Comparison of ENCODE assay signal across 8 cellular contexts in the genomic region with DNA sequence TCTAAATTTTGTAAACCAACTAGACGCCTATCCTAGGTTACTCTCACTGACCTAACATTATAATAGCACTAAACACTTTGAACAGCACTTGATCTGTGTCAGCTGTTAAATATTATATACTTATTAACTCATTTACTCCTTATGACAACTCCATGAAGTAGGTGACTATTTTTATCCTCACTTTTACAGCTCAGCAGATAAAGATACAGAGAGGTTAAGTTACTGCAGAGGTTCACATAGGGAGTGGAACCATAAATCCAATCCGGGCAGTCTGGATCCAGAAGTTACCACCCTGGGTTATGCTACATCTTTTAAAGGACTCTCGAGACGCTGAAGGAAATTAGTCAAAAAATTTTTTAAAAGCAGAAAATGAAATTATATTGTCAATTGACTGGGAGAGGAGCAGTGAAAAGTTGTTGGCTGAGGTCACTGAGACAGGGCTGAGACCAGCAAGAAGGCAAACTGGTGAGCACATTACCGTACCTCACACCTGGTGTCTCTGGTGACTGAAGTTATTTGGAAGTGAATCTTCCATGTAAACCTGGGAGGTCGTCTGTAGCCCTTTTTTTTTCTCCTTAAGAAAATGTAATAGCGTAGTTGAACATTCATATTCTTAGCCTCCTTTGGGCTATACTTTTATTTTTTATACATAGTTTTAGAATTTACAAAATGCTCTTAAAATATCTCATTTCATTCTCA. TPM values are rescaled to one million over a fixed set of nuclear protein-coding genes. Genes with fewer than 3 reads are reported as not detected.
DNase-seq lines count a peak whose midpoint lies in the region; ATAC-seq and TF ChIP-seq lines count a peak whose summit lies in the region.

No MANE protein-coding gene starts in this region.

- peaks cover 5% of the 10 kb centered on the region for H3K36me3 Mint-ChIP-seq in T-cell

- H3K4me3 Mint-ChIP-seq in T-cell = peak overlapping the region; percentile 87 to 93 (median 88)

- no peaks in the 10 kb centered on the region for H3K9me3 Mint-ChIP-seq in T-cell

- H3K4me3 ChIP-seq in H7 (ENCODE audit: insufficient read depth, low read depth, low read length) (peak overlapping the region; percentile 97), fibroblast of the aortic adventitia (ENCODE audit: low read depth, low read length) (peak overlapping the region; percentile 74), sigmoid colon (peak overlapping the region; percentile 76 to 94 (median 87))

- intact Hi-C loops in sigmoid colon (cut with DNase I) = loop anchor here (5.0 kb wide), 1 partner anchor 659 kb away; no protein-coding TSS in a partner anchor

- WGBS in sigmoid colon, 2 donors = 19 to 32% methylated on average over 7 of the region's 7 CpGs

- CTCF ChIA-PET in T-cell (lab: Charles Lee) = interaction anchor here (0.5 to 1.0 kb wide), 3 partner anchors 25 to 253 kb away, joined by 3 to 4 read pairs (median 3); a partner anchor contains a TSS

- no peak for TF ChIP-seq EP300 in sigmoid colon (IDR thresholded peaks at IDR 0.05)

- peaks cover 0 to 1% of the 10 kb centered on the region in 2 donors for H3K27me3 Mint-ChIP-seq in T-cell

- no peaks in the 10 kb centered on the region; the same call in 1 of the 2 replicates for H3K36me3 ChIP-seq in H7 (replicated peaks; ENCODE audit: control insufficient read depth, insufficient read depth, low read length)
- no peaks in the 10 kb centered on the region for H3K36me3 ChIP-seq in sigmoid colon

- peak overlapping the region; percentile 95 to 98 (median 96) for H3K27ac ChIP-seq in sigmoid colon

- TF ChIP-seq CTCF in fibroblast of the aortic adventitia (IDR thresholded peaks at IDR 0.05; ENCODE audit: insufficient read depth, low read length) = no peak
- no peak for TF ChIP-seq CTCF in sigmoid colon (IDR thresholded peaks at IDR 0.05)

- no peak for TF ChIP-seq POLR2A in sigmoid colon (IDR thresholded peaks at IDR 0.05)

- POLR2A ChIA-PET in T-cell (lab: Charles Lee) = no interaction called here

- H3K9me3 ChIP-seq in sigmoid colon = no peaks in the 10 kb centered on the region

- ATAC-seq in T-cell (replicated peaks in 1 of 4) (no peak), GM18498 (IDR thresholded peaks at IDR 0.05; ENCODE audit: unreplicated experiment) (no peak)

- peaks cover 37 to 49% (median 38%) of the 10 kb centered on the region in 3 donors for H3K4me1 Mint-ChIP-seq in T-cell

- peaks cover 0 to 58% (median 43%) of the 10 kb centered on the region in 4 donors for H3K4me1 ChIP-seq in sigmoid colon

- H3K27me3 ChIP-seq in H7 (ENCODE audit: control insufficient read depth, insufficient read depth, low read length) (no peaks in the 10 kb centered on the region), sigmoid colon (no peaks in the 10 kb centered on the region)

- DNase-seq in H7 = peak; percentile 45
- no peak for DNase-seq in T-cell
- DNase-seq in fibroblast of the aortic adventitia (ENCODE audit: low read depth) = no peak
- no peak for DNase-seq in sigmoid colon
- no peak for DNase-seq in NCI-H1092 (lab: John Stamatoyannopoulos, UW)
- no peak for DNase-seq in D341Med (ENCODE audit: low spot score)
- no peak for DNase-seq in activated CD4-positive, alpha-beta T cell treated with anti-CD3 and anti-CD28 coated beads, Interleukin-2, amount 50 U/mL, for 48 hours

- H3K27ac Mint-ChIP-seq in T-cell = peak overlapping the region; percentile 84 to 88

RNA-seq across cellular contexts. Expression of a gene that starts 1.2 kb away (rescaled TPM):
- total RNA-seq in H7 (2014; rRNA removed; shearing (Covaris generic)) = 42.4 and 80.3 TPM in 2 replicates
- total RNA-seq in T-cell (10 to 100 TPM; 14.3 to 28.0 (median 23.0) TPM), fibroblast of the aortic adventitia (ENCODE audit: low replicate concordance) (23.2 and 49.1 TPM in 2 replicates), sigmoid colon (10 to 100 TPM; 52.3 to 60.4 (median 57.6) TPM)
- polyA plus RNA-seq in sigmoid colon = 1 to 10 TPM in 2 of 3 donors, under 1 TPM in 1; 0.23 to 8.5 (median 8.4) TPM

RNA-seq across cellular contexts. Expression of a gene that starts 33.9 kb away (rescaled TPM):
- 0.42 TPM in 1 of 2 replicates, not detected in the other for total RNA-seq in H7 (2014; rRNA removed; shearing (Covaris generic))
- total RNA-seq in T-cell (not detected), fibroblast of the aortic adventitia (ENCODE audit: low replicate concordance) (220 and 259 TPM in 2 replicates), sigmoid colon (100 to 1,000 TPM in 3 of 4 donors, 10 to 100 TPM in 1; 33.3 to 313 (median 209) TPM)
- polyA plus RNA-seq in sigmoid colon = 10 to 100 TPM in 1 of 3 donors, 1 to 10 TPM in 2; 6.2 to 36.0 (median 7.2) TPM

Comparison
In these comparisons a context has a peak if more than half of its experiments do, and no peak if none do; other contexts are left out.
1. RNA of a gene that starts 33.9 kb away (total RNA-seq): 33.3 to 313 TPM in sigmoid colon and 220 to 259 TPM in fibroblast of the aortic adventitia; 0.42 TPM in H7 and not detected in T-cell; every median in the first group is over 10 times any median in the second.
2. Peak in every context shown above with its lines, with median percentiles within 50 percentile points of each other: H3K4me3 ChIP-seq.